In the genomic region with DNA sequence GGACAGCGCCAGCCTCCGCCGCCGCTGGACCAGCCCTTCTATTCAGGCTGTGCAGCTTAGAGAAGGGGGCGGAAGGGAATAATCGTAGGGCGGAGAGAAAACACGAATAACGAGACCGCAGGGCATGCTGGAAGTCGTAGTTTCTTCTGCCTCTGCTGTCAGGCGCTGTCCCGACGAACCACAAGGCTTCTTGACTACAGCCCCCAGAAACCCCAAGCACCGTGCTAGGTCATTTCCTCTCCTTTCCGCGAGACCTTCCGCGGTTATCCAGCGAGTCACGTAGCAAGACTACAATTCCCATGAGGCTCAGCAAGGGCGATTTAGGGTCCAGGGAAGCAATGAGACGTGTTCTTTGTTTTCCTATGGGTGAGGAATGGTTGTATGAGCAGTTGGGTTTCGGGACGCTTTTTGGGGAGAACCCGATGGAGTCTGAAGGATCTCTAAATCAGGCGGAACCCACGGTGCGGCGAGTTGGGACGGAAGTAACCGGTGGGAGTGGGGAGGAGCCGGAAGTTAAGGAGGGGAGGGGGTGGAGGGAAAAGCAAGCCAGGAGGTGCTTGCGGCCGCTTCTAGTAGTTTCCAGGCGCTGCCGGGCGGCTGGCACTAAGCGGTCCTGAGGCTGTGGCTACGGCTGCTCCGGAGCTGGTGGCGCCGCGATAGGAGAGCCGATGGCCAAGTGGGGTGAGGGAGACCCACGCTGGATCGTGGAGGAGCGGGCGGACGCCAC, we compare ENCODE assay signal across 8 cellular contexts. TPM values are rescaled to one million over a fixed set of nuclear protein-coding genes. Genes with fewer than 3 reads are reported as not detected.
DNase-seq lines count a peak whose midpoint lies in the region; ATAC-seq and TF ChIP-seq lines count a peak whose summit lies in the region.

Gene AHSA1, plus strand, starts transcription at position 572 of the 727 bp plus-strand sequence. Its CDS starts 97 bp downstream, at position 669.
Gene VIPAS39, minus strand, starts transcription at position 80 of the 727 bp plus-strand sequence. CDS start 3,499 bp downstream, outside the sequence.

- H3K27me3 Mint-ChIP-seq in activated naive CD4-positive, alpha-beta T cell treated with anti-CD3 and anti-CD28 coated beads for 36 hours (ENCODE audit: low read depth) = no peaks in the 10 kb centered on the region

- intact Hi-C loops in activated naive CD4-positive, alpha-beta T cell treated with anti-CD3 and anti-CD28 coated beads for 36 hours (cut with micrococcal nuclease) = loop anchor here (1.0 to 5.0 kb wide), 10 partner anchors 80 to 415 kb away; partner anchors contain the start of genes ADCK1, ALKBH1, CIPC and GSTZ1

- peak within 1 kb of the TSS; percentile 34 to 95 (median 92) for H3K27ac ChIP-seq in gastroesophageal sphincter
- H3K27ac ChIP-seq in neutrophil = peak within 1 kb of the TSS; percentile 86
- peak within 1 kb of the TSS; percentile 100 for H3K27ac ChIP-seq in substantia nigra (ENCODE audit: low read depth, low read length, poor library complexity, severe bottlenecking)

- peak within 1 kb of the TSS; percentile 100 for H3K27ac Mint-ChIP-seq in activated naive CD4-positive, alpha-beta T cell treated with anti-CD3 and anti-CD28 coated beads for 36 hours

- no peak for TF ChIP-seq EP300 in gastroesophageal sphincter (IDR thresholded peaks at IDR 0.05)

- 0% methylated on average over 19 to 24 of the region's 50 CpGs for WGBS in gastroesophageal sphincter (ENCODE audit: low coverage in 1 of 2), 2 donors

- no peak for TF ChIP-seq CTCF in HFF-Myc (IDR thresholded peaks at IDR 0.05; ENCODE audit: low read depth, low read length, missing control alignments)
- peak in 1 of 4 experiments; percentile 5 for TF ChIP-seq CTCF in gastroesophageal sphincter (IDR thresholded peaks at IDR 0.05)
- TF ChIP-seq CTCF in neutrophil (IDR thresholded peaks at IDR 0.05) = no peak

- peak; percentile 95 for DNase-seq in GM03348 (ENCODE audit: low spot score)
- peak; percentile 99 for DNase-seq in HFF-Myc (ENCODE audit: extremely low read depth, low read depth)
- DNase-seq in NAMALWA (ENCODE audit: low spot score) = peak; percentile 99
- DNase-seq in SK-N-DZ (ENCODE audit: low spot score) = peak; percentile 99
- DNase-seq in activated naive CD4-positive, alpha-beta T cell treated with anti-CD3 and anti-CD28 coated beads for 36 hours = peak; percentile 98
- peak; percentile 48 to 100 (median 97) for DNase-seq in substantia nigra (lab: John Stamatoyannopoulos, UW)

- peak; percentile 99 for ATAC-seq in gastroesophageal sphincter

- H3K4me1 ChIP-seq in gastroesophageal sphincter (peaks cover 0 to 57% (median 8%) of the 10 kb centered on the region in 3 donors), neutrophil (ENCODE audit: control insufficient read depth in 1 of 2, insufficient read depth in 1 of 2, low read depth in 1 of 2, low read length in 1 of 2) (peaks cover 24 to 28% of the 10 kb centered on the region in 2 experiments)

- peak; percentile 60 to 61 for TF ChIP-seq POLR2A in gastroesophageal sphincter (IDR thresholded peaks at IDR 0.05)

- H3K36me3 ChIP-seq in gastroesophageal sphincter (peaks cover 4 to 42% of the 10 kb centered on the region in 2 donors), neutrophil (peaks cover 41% of the 10 kb centered on the region)

- CTCF ChIA-PET in activated naive CD4-positive, alpha-beta T cell treated with anti-CD3 and anti-CD28 coated beads for 36 hours (lab: Charles Lee) = interaction anchor here (0.5 to 1.0 kb wide), 3 partner anchors 26 to 358 kb away, joined by 3 read pairs; no protein-coding TSS in a partner anchor

- H3K27me3 ChIP-seq in gastroesophageal sphincter (no peaks in the 10 kb centered on the region), neutrophil (no peaks in the 10 kb centered on the region)

- no peaks in the 10 kb centered on the region for H3K9me3 Mint-ChIP-seq in activated naive CD4-positive, alpha-beta T cell treated with anti-CD3 and anti-CD28 coated beads for 36 hours

- peaks cover 32% of the 10 kb centered on the region for H3K4me1 Mint-ChIP-seq in activated naive CD4-positive, alpha-beta T cell treated with anti-CD3 and anti-CD28 coated beads for 36 hours (ENCODE audit: low read depth)

- H3K4me3 ChIP-seq in HFF-Myc (replicated peaks; ENCODE audit: low read depth, low read length) = peak within 1 kb of the TSS; percentile 94
- H3K4me3 ChIP-seq in gastroesophageal sphincter = peak within 1 kb of the TSS; percentile 53 to 74
- peak within 1 kb of the TSS; percentile 94 to 95 for H3K4me3 ChIP-seq in neutrophil (ENCODE audit: low read depth in 1 of 2, low read length in 1 of 2)

- peak within 1 kb of the TSS; percentile 100 for H3K4me3 Mint-ChIP-seq in activated naive CD4-positive, alpha-beta T cell treated with anti-CD3 and anti-CD28 coated beads for 36 hours

- H3K9me3 ChIP-seq in gastroesophageal sphincter = no peaks in the 10 kb centered on the region
- H3K9me3 ChIP-seq in neutrophil = no peaks in the 10 kb centered on the region

- peaks cover 33% of the 10 kb centered on the region for H3K36me3 Mint-ChIP-seq in activated naive CD4-positive, alpha-beta T cell treated with anti-CD3 and anti-CD28 coated beads for 36 hours (ENCODE audit: low read depth)

RNA-seq across cellular contexts. Expression of gene AHSA1, which starts in this region (rescaled TPM):
- 276 and 370 TPM in 2 replicates for polyA plus RNA-seq in SK-N-DZ (2014; cell fraction: cytosol; rRNA removed)
- polyA plus RNA-seq in SK-N-DZ (2014; cell fraction: nucleus; rRNA removed) = 151 and 262 TPM in 2 replicates
- total RNA-seq in activated naive CD4-positive, alpha-beta T cell treated with anti-CD3 and anti-CD28 coated beads for 36 hours = 100 to 1,000 TPM; 230 to 246 TPM
- 100 to 1,000 TPM; 115 to 166 (median 129) TPM for total RNA-seq in gastroesophageal sphincter

RNA-seq across cellular contexts. Expression of gene VIPAS39, which starts in this region (rescaled TPM):
- 20.9 and 22.7 TPM in 2 replicates for polyA plus RNA-seq in SK-N-DZ (2014; cell fraction: cytosol; rRNA removed)
- polyA plus RNA-seq in SK-N-DZ (2014; cell fraction: nucleus; rRNA removed) = 20.1 and 28.6 TPM in 2 replicates
- 10 to 100 TPM; 12.3 to 13.3 TPM for total RNA-seq in activated naive CD4-positive, alpha-beta T cell treated with anti-CD3 and anti-CD28 coated beads for 36 hours
- total RNA-seq in gastroesophageal sphincter = 10 to 100 TPM; 18.6 to 31.8 (median 21.5) TPM

Comparison
In these comparisons a context has a peak if more than half of its experiments do, and no peak if none do; other contexts are left out.
1. Peak in every context shown above with its lines: DNase-seq, ATAC-seq, H3K4me3 ChIP-seq and H3K27ac ChIP-seq.